ENCODE assay signal across 1 cellular context in the genomic region with DNA sequence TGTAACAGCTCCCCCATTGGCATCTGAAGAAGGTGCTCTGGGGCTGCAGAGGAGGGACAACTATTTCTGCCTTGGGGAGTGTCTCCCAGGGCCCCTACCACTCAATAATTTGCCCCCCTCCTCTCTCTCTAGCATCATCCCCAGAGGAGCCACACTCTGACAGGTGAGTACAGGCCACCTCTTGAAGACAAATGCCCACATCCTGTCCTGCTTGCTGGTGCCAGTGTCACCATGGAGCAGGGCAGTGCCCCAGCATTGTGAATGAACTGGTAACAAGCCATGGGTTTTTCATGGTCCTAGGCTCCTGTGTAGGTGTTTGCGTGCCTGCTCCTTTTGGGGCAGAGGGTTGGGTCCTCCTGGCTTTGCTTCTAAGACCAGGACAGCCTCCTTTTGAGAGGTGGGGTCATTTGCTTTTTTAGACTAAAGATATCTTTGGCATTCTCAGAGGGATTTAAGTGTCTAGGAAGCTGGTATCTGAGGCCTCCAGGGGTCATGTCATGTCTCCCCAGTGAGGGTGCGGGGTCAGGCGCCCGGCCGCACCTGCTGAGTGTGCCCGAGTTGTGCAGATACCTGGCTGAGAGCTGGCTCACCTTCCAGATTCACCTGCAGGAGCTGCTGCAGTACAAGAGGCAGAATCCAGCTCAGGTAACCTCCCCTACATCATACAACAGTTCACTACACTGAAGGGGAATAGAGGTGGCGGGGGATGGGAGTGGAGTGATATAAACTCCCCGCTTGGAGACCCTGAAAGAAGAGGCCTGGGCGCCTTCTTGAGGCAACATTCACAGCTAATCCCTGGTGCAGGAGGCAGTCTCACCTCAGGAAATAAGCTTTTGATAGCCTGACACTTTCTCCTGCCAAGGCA.
TF ChIP-seq lines count a peak whose summit lies in the region.

No MANE protein-coding gene starts in this region.

TF ChIP-seq in GM12878, 131 proteins besides CTCF, POLR2A, EP300 and RAD21:
- TF ChIP-seq POU2F2 (IDR thresholded peaks at IDR 0.05; ENCODE audit: borderline replicate concordance, low read depth, low read length) = no peak
- TF ChIP-seq KDM1A (IDR thresholded peaks at IDR 0.05; ENCODE audit: borderline replicate concordance) = no peak
- TF ChIP-seq, protein P1, sequence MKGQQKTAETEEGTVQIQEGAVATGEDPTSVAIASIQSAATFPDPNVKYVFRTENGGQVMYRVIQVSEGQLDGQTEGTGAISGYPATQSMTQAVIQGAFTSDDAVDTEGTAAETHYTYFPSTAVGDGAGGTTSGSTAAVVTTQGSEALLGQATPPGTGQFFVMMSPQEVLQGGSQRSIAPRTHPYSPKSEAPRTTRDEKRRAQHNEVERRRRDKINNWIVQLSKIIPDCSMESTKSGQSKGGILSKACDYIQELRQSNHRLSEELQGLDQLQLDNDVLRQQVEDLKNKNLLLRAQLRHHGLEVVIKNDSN (IDR thresholded peaks at IDR 0.05; ENCODE audit: borderline replicate concordance, extremely low read length, insufficient read depth, low read depth, low read length) = no peak
- no peak for TF ChIP-seq CEBPB (IDR thresholded peaks at IDR 0.05; ENCODE audit: borderline replicate concordance in 1 of 2, low read depth in 2 of 2, low read length in 2 of 2)
- no peak for TF ChIP-seq ASH2L (IDR thresholded peaks at IDR 0.05; ENCODE audit: borderline replicate concordance, low read depth)
- TF ChIP-seq, protein P2, sequence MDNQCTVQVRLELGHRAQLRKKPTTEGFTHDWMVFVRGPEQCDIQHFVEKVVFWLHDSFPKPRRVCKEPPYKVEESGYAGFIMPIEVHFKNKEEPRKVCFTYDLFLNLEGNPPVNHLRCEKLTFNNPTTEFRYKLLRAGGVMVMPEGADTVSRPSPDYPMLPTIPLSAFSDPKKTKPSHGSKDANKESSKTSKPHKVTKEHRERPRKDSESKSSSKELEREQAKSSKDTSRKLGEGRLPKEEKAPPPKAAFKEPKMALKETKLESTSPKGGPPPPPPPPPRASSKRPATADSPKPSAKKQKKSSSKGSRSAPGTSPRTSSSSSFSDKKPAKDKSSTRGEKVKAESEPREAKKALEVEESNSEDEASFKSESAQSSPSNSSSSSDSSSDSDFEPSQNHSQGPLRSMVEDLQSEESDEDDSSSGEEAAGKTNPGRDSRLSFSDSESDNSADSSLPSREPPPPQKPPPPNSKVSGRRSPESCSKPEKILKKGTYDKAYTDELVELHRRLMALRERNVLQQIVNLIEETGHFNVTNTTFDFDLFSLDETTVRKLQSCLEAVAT (IDR thresholded peaks at IDR 0.05) = no peak
- no peak for TF ChIP-seq BHLHE40 (IDR thresholded peaks at IDR 0.05; ENCODE audit: borderline replicate concordance in 1 of 2, low read depth in 2 of 2, low read length in 1 of 2)
- no peak for TF ChIP-seq TCF12 (IDR thresholded peaks at IDR 0.05; ENCODE audit: low read depth, low read length)
- TF ChIP-seq PML (IDR thresholded peaks at IDR 0.05; ENCODE audit: low read length) = no peak
- TF ChIP-seq ZNF217 (IDR thresholded peaks at IDR 0.05) = no peak
- TF ChIP-seq POLR2AphosphoS5 (IDR thresholded peaks at IDR 0.05; ENCODE audit: low read length) = no peak
- TF ChIP-seq BMI1 (IDR thresholded peaks at IDR 0.05; ENCODE audit: borderline replicate concordance) = no peak
- no peak for TF ChIP-seq JUNB (IDR thresholded peaks at IDR 0.05)
- TF ChIP-seq STAT1 (conservative IDR thresholded peaks at IDR 0.05) = no peak
- no peak for TF ChIP-seq NRF1 (conservative IDR thresholded peaks at IDR 0.05; ENCODE audit: low read depth, low read length)
- no peak for TF ChIP-seq NR2C2 (IDR thresholded peaks at IDR 0.05; ENCODE audit: borderline replicate concordance, control insufficient read depth, insufficient read length, low read depth)
- TF ChIP-seq, protein P3, sequence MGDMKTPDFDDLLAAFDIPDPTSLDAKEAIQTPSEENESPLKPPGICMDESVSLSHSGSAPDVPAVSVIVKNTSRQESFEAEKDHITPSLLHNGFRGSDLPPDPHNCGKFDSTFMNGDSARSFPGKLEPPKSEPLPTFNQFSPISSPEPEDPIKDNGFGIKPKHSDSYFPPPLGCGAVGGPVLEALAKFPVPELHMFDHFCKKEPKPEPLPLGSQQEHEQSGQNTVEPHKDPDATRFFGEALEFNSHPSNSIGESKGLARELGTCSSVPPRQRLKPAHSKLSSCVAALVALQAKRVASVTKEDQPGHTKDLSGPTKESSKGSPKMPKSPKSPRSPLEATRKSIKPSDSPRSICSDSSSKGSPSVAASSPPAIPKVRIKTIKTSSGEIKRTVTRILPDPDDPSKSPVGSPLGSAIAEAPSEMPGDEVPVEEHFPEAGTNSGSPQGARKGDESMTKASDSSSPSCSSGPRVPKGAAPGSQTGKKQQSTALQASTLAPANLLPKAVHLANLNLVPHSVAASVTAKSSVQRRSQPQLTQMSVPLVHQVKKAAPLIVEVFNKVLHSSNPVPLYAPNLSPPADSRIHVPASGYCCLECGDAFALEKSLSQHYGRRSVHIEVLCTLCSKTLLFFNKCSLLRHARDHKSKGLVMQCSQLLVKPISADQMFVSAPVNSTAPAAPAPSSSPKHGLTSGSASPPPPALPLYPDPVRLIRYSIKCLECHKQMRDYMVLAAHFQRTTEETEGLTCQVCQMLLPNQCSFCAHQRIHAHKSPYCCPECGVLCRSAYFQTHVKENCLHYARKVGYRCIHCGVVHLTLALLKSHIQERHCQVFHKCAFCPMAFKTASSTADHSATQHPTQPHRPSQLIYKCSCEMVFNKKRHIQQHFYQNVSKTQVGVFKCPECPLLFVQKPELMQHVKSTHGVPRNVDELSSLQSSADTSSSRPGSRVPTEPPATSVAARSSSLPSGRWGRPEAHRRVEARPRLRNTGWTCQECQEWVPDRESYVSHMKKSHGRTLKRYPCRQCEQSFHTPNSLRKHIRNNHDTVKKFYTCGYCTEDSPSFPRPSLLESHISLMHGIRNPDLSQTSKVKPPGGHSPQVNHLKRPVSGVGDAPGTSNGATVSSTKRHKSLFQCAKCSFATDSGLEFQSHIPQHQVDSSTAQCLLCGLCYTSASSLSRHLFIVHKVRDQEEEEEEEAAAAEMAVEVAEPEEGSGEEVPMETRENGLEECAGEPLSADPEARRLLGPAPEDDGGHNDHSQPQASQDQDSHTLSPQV (IDR thresholded peaks at IDR 0.05) = no peak
- no peak for TF ChIP-seq RFX5 (IDR thresholded peaks at IDR 0.05; ENCODE audit: low read depth, low read length)
- no peak for TF ChIP-seq PAX8 (IDR thresholded peaks at IDR 0.05)
- TF ChIP-seq, protein P4, sequence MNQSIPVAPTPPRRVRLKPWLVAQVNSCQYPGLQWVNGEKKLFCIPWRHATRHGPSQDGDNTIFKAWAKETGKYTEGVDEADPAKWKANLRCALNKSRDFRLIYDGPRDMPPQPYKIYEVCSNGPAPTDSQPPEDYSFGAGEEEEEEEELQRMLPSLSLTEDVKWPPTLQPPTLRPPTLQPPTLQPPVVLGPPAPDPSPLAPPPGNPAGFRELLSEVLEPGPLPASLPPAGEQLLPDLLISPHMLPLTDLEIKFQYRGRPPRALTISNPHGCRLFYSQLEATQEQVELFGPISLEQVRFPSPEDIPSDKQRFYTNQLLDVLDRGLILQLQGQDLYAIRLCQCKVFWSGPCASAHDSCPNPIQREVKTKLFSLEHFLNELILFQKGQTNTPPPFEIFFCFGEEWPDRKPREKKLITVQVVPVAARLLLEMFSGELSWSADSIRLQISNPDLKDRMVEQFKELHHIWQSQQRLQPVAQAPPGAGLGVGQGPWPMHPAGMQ (IDR thresholded peaks at IDR 0.05; ENCODE audit: borderline replicate concordance) = no peak
